8 cellular contexts compared by ENCODE assay signal in genomic region chr7:2734761-2735571, GRCh38. TPM values are rescaled to one million over a fixed set of nuclear protein-coding genes. Genes with fewer than 3 reads are reported as not detected.
DNase-seq lines count a peak whose midpoint lies in the region; ATAC-seq and TF ChIP-seq lines count a peak whose summit lies in the region.

No MANE protein-coding gene starts in this region.

- peaks cover 22% of the 10 kb centered on the region for H3K9me3 ChIP-seq in AG04450 (ENCODE audit: control insufficient read depth, insufficient read depth, low read length)
- H3K9me3 ChIP-seq in adrenal gland (replicated peaks in 1 of 3), result no peaks in the 10 kb centered on the region
- H3K9me3 ChIP-seq in SJCRH30 (replicated peaks), result no peaks in the 10 kb centered on the region

- in situ Hi-C loops in KBM-7 (cut with MboI; ENCODE audit: low pct_unique_long_range_greater_than_20kb, low sequenced_read_pairs), result no loop called here

- intact Hi-C loops in adrenal gland (cut with DNase I), result loop anchor here in 1 of 2 donors (10.0 kb wide), 1 partner anchor 60 kb away; no protein-coding TSS in a partner anchor

- H3K27me3 ChIP-seq in AG04450 (ENCODE audit: control insufficient read depth, insufficient read depth, low read length) (no peaks in the 10 kb centered on the region), adrenal gland (no peaks in the 10 kb centered on the region), SJCRH30 (no peaks in the 10 kb centered on the region)

- TF ChIP-seq CTCF in AG04450 (IDR thresholded peaks at IDR 0.05; ENCODE audit: low read depth, low read length), result no peak
- no peak for TF ChIP-seq CTCF in adrenal gland (IDR thresholded peaks at IDR 0.05)

- H3K4me1 ChIP-seq in adrenal gland (replicated peaks in 1 of 2) (peaks cover 0 to 35% of the 10 kb centered on the region in 2 donors), SJCRH30 (no peaks in the 10 kb centered on the region)

- H3K27ac ChIP-seq in AG04450 (ENCODE audit: low read depth, low read length) (peak overlapping the region; percentile 25), adrenal gland (peak overlapping the region in 3 of 5 donors; percentile 27 to 79 (median 79)), SJCRH30 (no peak overlapping the region)

- DNase-seq in AG04450 (ENCODE audit: low read depth, low spot score), result no peak
- DNase-seq in KBM-7, result peak; percentile 98
- peak in 6 of 7 donors; percentile 52 to 83 (median 54) for DNase-seq in adrenal gland
- peak; percentile 89 for DNase-seq in mesenteric fat pad (ENCODE audit: low spot score)
- DNase-seq in stimulated activated CD4-positive, alpha-beta T cell treated with anti-CD3 and anti-CD28 coated beads, Interleukin-2, amount 100 ng/mL, for 24 hours, result no peak
- DNase-seq in activated CD4-positive, alpha-beta T cell treated with anti-CD3 and anti-CD28 coated beads for 48 hours, result no peak
- no peak for DNase-seq in SJCRH30

- TF ChIP-seq POLR2A in adrenal gland (IDR thresholded peaks at IDR 0.05), result peak in 1 of 2 donors; percentile 14

- 52 to 67% (median 60%) methylated on average over 14 to 33 of the region's 33 CpGs for WGBS in adrenal gland, 4 donors

- POLR2A ChIA-PET in AG04450 (lab: Yijun Ruan, JAX), result interaction anchor here (0.5 to 1.3 kb wide), 3 partner anchors 23 to 85 kb away, joined by 3 to 4 read pairs (median 4); no protein-coding TSS in a partner anchor

- no peak for ATAC-seq in HG03457 (IDR thresholded peaks at IDR 0.05; ENCODE audit: unreplicated experiment)

- no peak overlapping the region for H3K4me3 ChIP-seq in AG04450 (ENCODE audit: low read depth, low read length)
- H3K4me3 ChIP-seq in adrenal gland, result no peak overlapping the region
- no peak overlapping the region for H3K4me3 ChIP-seq in SJCRH30

- CTCF ChIA-PET in AG04450 (lab: Charles Lee), result no interaction called here

- peaks cover 0 to 7% of the 10 kb centered on the region in 2 donors for H3K36me3 ChIP-seq in adrenal gland (replicated peaks in 1 of 2)
- peaks cover 4% of the 10 kb centered on the region for H3K36me3 ChIP-seq in SJCRH30

RNA-seq across cellular contexts. Expression of gene AMZ1, which starts 47.0 kb away (rescaled TPM):
- polyA plus RNA-seq in AG04450 (2011; rRNA removed), result 0.43 and 0.67 TPM in 2 replicates
- 0.78 and 1.1 TPM in 2 replicates for polyA minus RNA-seq in AG04450 (2011; rRNA and poly(A)+ RNA removed)
- total RNA-seq in adrenal gland, result under 1 TPM in 2 of 8 donors, not detected in 6; 0.14 to 0.36 TPM
- under 1 TPM; 0.07 to 0.32 (median 0.07) TPM for polyA plus RNA-seq in adrenal gland
- total RNA-seq in mesenteric fat pad, result 0.16 TPM
- total RNA-seq in SJCRH30 (2014; rRNA removed; shearing (Covaris generic)), result 0.02 and 0.05 TPM in 2 replicates

Comparison
In these comparisons a context has a peak if more than half of its experiments do, and no peak if none do; other contexts are left out.
1. DNase-seq: peak in KBM-7 (single experiment), adrenal gland (6 of 7) and mesenteric fat pad (single experiment); none in AG04450 (single experiment), stimulated activated CD4-positive, alpha-beta T cell treated with anti-CD3 and anti-CD28 coated beads, Interleukin-2, amount 100 ng/mL, for 24 hours (0 of 2), activated CD4-positive, alpha-beta T cell treated with anti-CD3 and anti-CD28 coated beads for 48 hours (single experiment) and SJCRH30 (0 of 2).